ENCODE assay signal across 1 cellular context in genomic region chr11:45219411-45219810, GRCh38.
TF ChIP-seq lines count a peak whose summit lies in the region.

No MANE protein-coding gene starts in this region.

TF ChIP-seq in K562, 482 proteins besides CTCF, POLR2A, EP300 and RAD21 (continued from another document):
- TF ChIP-seq ZBTB40 (IDR thresholded peaks at IDR 0.05): peak; percentile 45; the same call in 1 of the 2 replicates
- no peak for TF ChIP-seq ZBTB40 (CRISPR knock-in tag; IDR thresholded peaks at IDR 0.05)
- TF ChIP-seq NR0B1 (IDR thresholded peaks at IDR 0.05; ENCODE audit: partially characterized antibody): no peak
- TF ChIP-seq CREB5 (CRISPR knock-in tag; IDR thresholded peaks at IDR 0.05): no peak
- TF ChIP-seq ETS1 (conservative IDR thresholded peaks at IDR 0.05; ENCODE audit: control insufficient read depth, low read depth, low read length): no peak
